31 cellular contexts compared by ENCODE assay signal in genomic region chr9:114151426-114151956, GRCh38. TPM values are rescaled to one million over a fixed set of nuclear protein-coding genes. Genes with fewer than 3 reads are reported as not detected.
"Had no signal": no experiment of that assay in that cellular context is flagged by ENCODE, and none has a peak within 500 bp of the region (broad histone marks: within the 10 kb centered on the region; RNA-seq: fewer than 3 reads in every experiment).

No MANE protein-coding gene starts in this region.

- H3K27ac ChIP-seq: adrenal gland, body of pancreas, cardiac muscle cell, colonic mucosa, dorsolateral prefrontal cortex, gastrocnemius medialis, left lung, neutrophil, pancreas, upper lobe of right lung, VCaP had no signal

- H3K4me3 ChIP-seq: adrenal gland, body of pancreas, cardiac muscle cell, colonic mucosa, dorsolateral prefrontal cortex, gastrocnemius medialis, left lung, pancreas, upper lobe of right lung had no signal

- DNase-seq: activated CD4-positive, alpha-beta T cell treated with anti-CD3 and anti-CD28 coated beads for 4 hours; activated CD4-positive, alpha-beta T cell treated with anti-CD3 and anti-CD28 coated beads, Interleukin-2, amount 50 U/mL, for 4 hours; activated naive CD4-positive, alpha-beta T cell; activated T-cell treated with anti-CD3 and anti-CD28 coated beads for 4 hours; activated T-cell treated with anti-CD3 and anti-CD28 coated beads, Interleukin-2, amount 50 U/mL, for 72 hours; adrenal gland; aorta; cerebellar nuclear complex; colonic mucosa; effector memory CD4-positive, alpha-beta T cell; erythroblast; gastrocnemius medialis; glutamatergic neuron; left lung; small intestine; stimulated activated CD4-positive, alpha-beta T cell treated with anti-CD3 and anti-CD28 coated beads, Interleukin-4, amount 100 ng/mL, for 24 hours; stimulated activated naive CD8-positive, alpha-beta T cell treated with anti-CD3 and anti-CD28 coated beads, Interleukin-15, amount 100 ng/mL, for 72 hours; T-helper 9 cell; upper lobe of right lung had no signal

- FAIRE-seq: islet of Langerhans, pancreas, small intestine, TTC549 had no signal

- ATAC-seq: activated naive CD4-positive, alpha-beta T cell treated with anti-CD3 and anti-CD28 coated beads, Interleukin-2, amount 50 U/mL, for 72 hours; activated T-cell treated with anti-CD3 and anti-CD28 coated beads, Interleukin-2, amount 50 U/mL, for 72 hours; body of pancreas; gastrocnemius medialis; left lung; pancreas; sciatic nerve; stimulated activated effector memory CD8-positive, alpha-beta T cell treated with anti-CD3 and anti-CD28 coated beads, Interleukin-12 subunit alpha, Interleukin-12 subunit beta, amount 100 ng/mL, for 72 hours; stimulated activated naive CD8-positive, alpha-beta T cell treated with anti-CD3 and anti-CD28 coated beads, Interleukin-15, amount 100 ng/mL, for 72 hours; upper lobe of right lung had no signal

- H3K9me3 ChIP-seq: adrenal gland, body of pancreas, colonic mucosa, gastrocnemius medialis, left lung, neutrophil, pancreas, upper lobe of right lung had no signal

- H3K4me1 ChIP-seq: colonic mucosa had no signal

- H3K27me3 ChIP-seq: body of pancreas had no signal

- H3K36me3 ChIP-seq: adrenal gland, cardiac muscle cell, colonic mucosa, gastrocnemius medialis, left lung, neutrophil, pancreas, upper lobe of right lung had no signal

RNA-seq across cellular contexts. Expression of gene KIF12, which starts 52.4 kb away (rescaled TPM):
- total RNA-seq: activated naive CD4-positive, alpha-beta T cell treated with anti-CD3 and anti-CD28 coated beads, Interleukin-2, amount 50 U/mL, for 72 hours; activated T-cell treated with anti-CD3 and anti-CD28 coated beads, Interleukin-2, amount 50 U/mL, for 72 hours; aorta; gastrocnemius medialis; lung microvascular endothelial cell had no signal
